Comparison of ENCODE assay signal across 10 cellular contexts in genomic region chr1:29177022-29177705, GRCh38. TPM values are rescaled to one million over a fixed set of nuclear protein-coding genes. Genes with fewer than 3 reads are reported as not detected.
DNase-seq lines count a peak whose midpoint lies in the region; ATAC-seq, FAIRE-seq and TF ChIP-seq lines count a peak whose summit lies in the region.
"Had no signal": no experiment of that assay in that cellular context is flagged by ENCODE, and none has a peak within 500 bp of the region (broad histone marks: within the 10 kb centered on the region; RNA-seq: fewer than 3 reads in every experiment).

No MANE protein-coding gene starts in this region.

- TF ChIP-seq POLR2A in HepG2 (IDR thresholded peaks at IDR 0.05; ENCODE audit: insufficient read depth in 1 of 2, low read depth in 2 of 2, low read length in 2 of 2): no peak

- H3K9me3 ChIP-seq in HepG2 (ENCODE audit: low read length): no peaks in the 10 kb centered on the region

- peak overlapping the region; percentile 43 for H3K4me3 Mint-ChIP-seq in activated naive CD4-positive, alpha-beta T cell treated with anti-CD3 and anti-CD28 coated beads, Interleukin-2, amount 50 U/mL, for 24 hours
- peak overlapping the region; percentile 93 for H3K4me3 Mint-ChIP-seq in activated T-helper 17 cell treated with anti-CD3 and anti-CD28 coated beads, Interleukin-2, amount 50 U/mL, for 72 hours
- peak overlapping the region; percentile 72 for H3K4me3 Mint-ChIP-seq in type B pancreatic cell

- intact Hi-C loops in HepG2 (cut with micrococcal nuclease; ENCODE audit: unreplicated experiment): no loop called here

- TF ChIP-seq RAD21 in HepG2 (CRISPR knock-in tag; IDR thresholded peaks at IDR 0.05): no peak

- peaks cover 17% of the 10 kb centered on the region for H3K36me3 Mint-ChIP-seq in activated naive CD4-positive, alpha-beta T cell treated with anti-CD3 and anti-CD28 coated beads, Interleukin-2, amount 50 U/mL, for 24 hours
- peaks cover 77% of the 10 kb centered on the region for H3K36me3 Mint-ChIP-seq in activated T-helper 17 cell treated with anti-CD3 and anti-CD28 coated beads, Interleukin-2, amount 50 U/mL, for 72 hours (ENCODE audit: low read depth)
- H3K36me3 Mint-ChIP-seq in type B pancreatic cell: peaks cover 35% of the 10 kb centered on the region

- peaks cover 87% of the 10 kb centered on the region for H3K79me2 ChIP-seq in HepG2 (ENCODE audit: insufficient read depth, low read length)

- no peaks in the 10 kb centered on the region for H3K27me3 Mint-ChIP-seq in activated naive CD4-positive, alpha-beta T cell treated with anti-CD3 and anti-CD28 coated beads, Interleukin-2, amount 50 U/mL, for 24 hours
- no peaks in the 10 kb centered on the region for H3K27me3 Mint-ChIP-seq in activated T-helper 17 cell treated with anti-CD3 and anti-CD28 coated beads, Interleukin-2, amount 50 U/mL, for 72 hours
- H3K27me3 Mint-ChIP-seq in type B pancreatic cell: no peaks in the 10 kb centered on the region

- no peaks in the 10 kb centered on the region; a peak in 1 of 5 replicates for H3K27me3 ChIP-seq in HepG2 (ENCODE audit: control insufficient read depth in 1 of 2, insufficient read depth in 2 of 2, low read length in 2 of 2)

- peaks cover 40% of the 10 kb centered on the region for H3K4me1 ChIP-seq in HepG2 (ENCODE audit: insufficient read depth, low read length)

- H3K4me3 ChIP-seq in HepG2 (replicated peaks in 1 of 3; ENCODE audit: insufficient read depth in 1 of 3, low read depth in 2 of 3, low read length in 3 of 3): no peak overlapping the region
- H3K4me3 ChIP-seq: lung had no signal

- peaks cover 62% of the 10 kb centered on the region for H4K20me1 ChIP-seq in HepG2 (ENCODE audit: insufficient read depth, low read length)

- H3K27ac ChIP-seq in HepG2 (ENCODE audit: extremely low read length, insufficient read depth, low read length): peak overlapping the region; percentile 42

- H3K27ac Mint-ChIP-seq in activated naive CD4-positive, alpha-beta T cell treated with anti-CD3 and anti-CD28 coated beads, Interleukin-2, amount 50 U/mL, for 24 hours: no peak overlapping the region
- peak overlapping the region; percentile 69 for H3K27ac Mint-ChIP-seq in activated T-helper 17 cell treated with anti-CD3 and anti-CD28 coated beads, Interleukin-2, amount 50 U/mL, for 72 hours
- H3K27ac Mint-ChIP-seq in type B pancreatic cell: peak overlapping the region; percentile 86

- H2AFZ ChIP-seq in HepG2 (ENCODE audit: low read length): no peak overlapping the region

- no peaks in the 10 kb centered on the region for H3K9me3 Mint-ChIP-seq in activated naive CD4-positive, alpha-beta T cell treated with anti-CD3 and anti-CD28 coated beads, Interleukin-2, amount 50 U/mL, for 24 hours
- H3K9me3 Mint-ChIP-seq in activated T-helper 17 cell treated with anti-CD3 and anti-CD28 coated beads, Interleukin-2, amount 50 U/mL, for 72 hours: no peaks in the 10 kb centered on the region
- peaks cover 2% of the 10 kb centered on the region for H3K9me3 Mint-ChIP-seq in type B pancreatic cell

- TF ChIP-seq EP300 in HepG2 (IDR thresholded peaks at IDR 0.05; ENCODE audit: low read depth in 2 of 2, low read length in 2 of 2) (no peak), HepG2 (CRISPR knock-in tag; IDR thresholded peaks at IDR 0.05; ENCODE audit: borderline replicate concordance) (no peak)

- H3K36me3 ChIP-seq in HepG2 (replicated peaks in 1 of 2; ENCODE audit: control insufficient read depth in 1 of 2, insufficient read depth in 2 of 2, low read length in 2 of 2): peaks cover 3 to 23% of the 10 kb centered on the region in 2 experiments

- H3K9ac ChIP-seq in HepG2 (ENCODE audit: insufficient read depth, low read depth, low read length): no peak overlapping the region

- peak overlapping the region; percentile 42; the same call in 1 of the 2 replicates for H3K4me2 ChIP-seq in HepG2 (ENCODE audit: low read depth, low read length)

- BruUV-seq in HepG2 (replicated peaks; lab: Mats Ljungman, UMichigan): no TSS peak

- POLR2A ChIA-PET in HepG2 (lab: Yijun Ruan, JAX): interaction anchor here (1.0 kb wide), 1 partner anchor 10 kb away, joined by 3 read pairs; no protein-coding TSS in a partner anchor

- DNase-seq in activated naive CD4-positive, alpha-beta T cell treated with Interleukin-2 at 50 U/mL for 16 hours: no peak
- DNase-seq in HepG2 (ENCODE audit: low spot score) (no peak), type B pancreatic cell (ENCODE audit: extremely low spot score, unreplicated experiment) (peak; percentile 32), NCI-H1417 (lab: John Stamatoyannopoulos, UW) (no peak), NCI-H1092 treated with DMSO at 0.1 percent for 48 hours (lab: John Stamatoyannopoulos, UW) (no peak), D721Med (ENCODE audit: insufficient read length, low spot score) (no peak)
- DNase-seq: NK-92 treated with Interleukin-12 subunit alpha and Interleukin-12 subunit beta, amount 100 ng/mL, for 24 hours had no signal

- in situ Hi-C loops in HepG2 (cut with HindIII; ENCODE audit: extremely low pct_ligation_motif_present, low pct_unique_long_range_greater_than_20kb): no loop called here

- TF ChIP-seq CTCF in HepG2 (CRISPR knock-in tag; IDR thresholded peaks at IDR 0.05): no peak
- no peak for TF ChIP-seq CTCF in type B pancreatic cell (conservative IDR thresholded peaks at IDR 0.05)
- TF ChIP-seq CTCF in D721Med (IDR thresholded peaks at IDR 0.05; ENCODE audit: insufficient read depth, missing control alignments): no peak

- CTCF ChIA-PET in HepG2 (lab: Yijun Ruan, JAX; ENCODE audit: low intra/inter-chr PET ratio, low total read pairs): no interaction called here

- ATAC-seq in activated T-helper 17 cell treated with anti-CD3 and anti-CD28 coated beads, Interleukin-2, amount 50 U/mL, for 72 hours (replicated peaks): no peak
- no peak for ATAC-seq in HepG2

- H3K4me1 Mint-ChIP-seq in activated naive CD4-positive, alpha-beta T cell treated with anti-CD3 and anti-CD28 coated beads, Interleukin-2, amount 50 U/mL, for 24 hours: peaks cover 65% of the 10 kb centered on the region
- peaks cover 38% of the 10 kb centered on the region for H3K4me1 Mint-ChIP-seq in activated T-helper 17 cell treated with anti-CD3 and anti-CD28 coated beads, Interleukin-2, amount 50 U/mL, for 72 hours
- peaks cover 28% of the 10 kb centered on the region for H3K4me1 Mint-ChIP-seq in type B pancreatic cell (ENCODE audit: unreplicated experiment)

- 93% methylated on average over 12 of the region's 12 CpGs for WGBS in HepG2 (ENCODE audit: low lambda C conversion rate)

- no peak for FAIRE-seq in HepG2 (lab: Jason Lieb, UNC)
- no peak for FAIRE-seq in D721Med (lab: Jason Lieb, UNC)

RNA-seq across cellular contexts. Expression of gene SRSF4, which starts 4.5 kb away (rescaled TPM):
- 100 to 1,000 TPM; 118 to 125 TPM for total RNA-seq in activated T-helper 17 cell treated with anti-CD3 and anti-CD28 coated beads, Interleukin-2, amount 50 U/mL, for 72 hours
- total RNA-seq in HepG2 (2016; rRNA removed; fragmentation: Illumina TruSeq; extraction: Trizol): 43.3 and 50.9 TPM in 2 replicates
- 16.9 and 18.2 TPM in 2 replicates for total RNA-seq in HepG2 (2016; cell fraction: cytosol; rRNA removed; fragmentation: Illumina TruSeq; extraction: Trizol; ENCODE audit: low read depth)
- total RNA-seq in HepG2 (2016; cell fraction: insoluble cytoplasmic fraction; rRNA removed; fragmentation: Illumina TruSeq; extraction: Trizol): 37.8 and 52.5 TPM in 2 replicates
- 21.7 and 23.1 TPM in 2 replicates for total RNA-seq in HepG2 (2016; cell fraction: membrane; rRNA removed; fragmentation: Illumina TruSeq; extraction: Trizol)
- 41.4 and 44.1 TPM in 2 replicates for total RNA-seq in HepG2 (2016; cell fraction: nucleus; rRNA removed; fragmentation: Illumina TruSeq; extraction: Trizol)
- polyA plus RNA-seq in HepG2 (2011; rRNA removed): 37.7 and 39.5 TPM in 2 replicates
- 28.7 and 37.6 TPM in 2 replicates for polyA plus RNA-seq in HepG2 (2011; cell fraction: cytosol; rRNA removed)
- polyA plus RNA-seq in HepG2 (2011; cell fraction: nucleus; rRNA removed): 63.6 and 88.4 TPM in 2 replicates
- 47.7 and 72.7 TPM in 2 replicates for polyA plus RNA-seq in HepG2 (2012)
- 5.4 and 6.5 TPM in 2 replicates for polyA plus RNA-seq in HepG2 (2016; cell fraction: cytosol; fragmentation: Illumina TruSeq; extraction: Trizol; ENCODE audit: low read depth)
- 69.2 and 77.8 TPM in 2 replicates for polyA plus RNA-seq in HepG2 (2016; cell fraction: insoluble cytoplasmic fraction; fragmentation: Illumina TruSeq; extraction: Trizol; ENCODE audit: low read depth)
- 13.8 and 15.1 TPM in 2 replicates for polyA plus RNA-seq in HepG2 (2016; cell fraction: membrane; fragmentation: Illumina TruSeq; extraction: Trizol; ENCODE audit: low read depth)
- 159 and 173 TPM in 2 replicates for polyA plus RNA-seq in HepG2 (2016; cell fraction: nucleus; fragmentation: Illumina TruSeq; extraction: Trizol; ENCODE audit: insufficient read depth, low read depth)
- polyA minus RNA-seq in HepG2 (2011; rRNA and poly(A)+ RNA removed; ENCODE audit: low replicate concordance): 13.5 and 27.4 TPM in 2 replicates
- polyA minus RNA-seq in HepG2 (2011; cell fraction: cytosol; rRNA and poly(A)+ RNA removed): 14.2 and 17.5 TPM in 2 replicates
- 56.5 and 56.9 TPM in 2 replicates for polyA minus RNA-seq in HepG2 (2011; cell fraction: nucleus; rRNA and poly(A)+ RNA removed)
- total RNA-seq in type B pancreatic cell (ENCODE audit: low replicate concordance): 68.9 and 85.3 TPM in 2 replicates

RNA-seq across cellular contexts. Expression of gene TMEM200B, which starts 53.5 kb away (rescaled TPM):
- total RNA-seq in activated T-helper 17 cell treated with anti-CD3 and anti-CD28 coated beads, Interleukin-2, amount 50 U/mL, for 72 hours: 1 to 10 TPM in 1 of 2 donors, not detected in 1; 1.1 TPM
- total RNA-seq in HepG2 (2016; rRNA removed; fragmentation: Illumina TruSeq; extraction: Trizol): 0.72 and 1.1 TPM in 2 replicates
- 0.18 and 0.20 TPM in 2 replicates for total RNA-seq in HepG2 (2016; cell fraction: cytosol; rRNA removed; fragmentation: Illumina TruSeq; extraction: Trizol; ENCODE audit: low read depth)
- total RNA-seq in HepG2 (2016; cell fraction: insoluble cytoplasmic fraction; rRNA removed; fragmentation: Illumina TruSeq; extraction: Trizol): 0.48 and 1.0 TPM in 2 replicates
- total RNA-seq in HepG2 (2016; cell fraction: membrane; rRNA removed; fragmentation: Illumina TruSeq; extraction: Trizol): 0.59 and 0.96 TPM in 2 replicates
- 0.66 and 1.2 TPM in 2 replicates for total RNA-seq in HepG2 (2016; cell fraction: nucleus; rRNA removed; fragmentation: Illumina TruSeq; extraction: Trizol)
- 1.1 and 1.4 TPM in 2 replicates for polyA plus RNA-seq in HepG2 (2011; rRNA removed)
- polyA plus RNA-seq in HepG2 (2011; cell fraction: cytosol; rRNA removed): 0.88 and 1.1 TPM in 2 replicates
- polyA plus RNA-seq in HepG2 (2011; cell fraction: nucleus; rRNA removed): 1.6 and 1.7 TPM in 2 replicates
- 0.44 and 1.1 TPM in 2 replicates for polyA plus RNA-seq in HepG2 (2012)
- polyA plus RNA-seq in HepG2 (2016; cell fraction: cytosol; fragmentation: Illumina TruSeq; extraction: Trizol; ENCODE audit: low read depth): 0.28 and 0.41 TPM in 2 replicates
- polyA plus RNA-seq in HepG2 (2016; cell fraction: insoluble cytoplasmic fraction; fragmentation: Illumina TruSeq; extraction: Trizol; ENCODE audit: low read depth): 0.66 and 0.93 TPM in 2 replicates
- polyA plus RNA-seq in HepG2 (2016; cell fraction: membrane; fragmentation: Illumina TruSeq; extraction: Trizol; ENCODE audit: low read depth): 0.68 and 0.86 TPM in 2 replicates
- polyA plus RNA-seq in HepG2 (2016; cell fraction: nucleus; fragmentation: Illumina TruSeq; extraction: Trizol; ENCODE audit: insufficient read depth, low read depth): 1.7 and 2.1 TPM in 2 replicates
- 0.12 and 1.2 TPM in 2 replicates for polyA minus RNA-seq in HepG2 (2011; rRNA and poly(A)+ RNA removed; ENCODE audit: low replicate concordance)
- polyA minus RNA-seq in HepG2 (2011; cell fraction: cytosol; rRNA and poly(A)+ RNA removed): 0.40 and 0.53 TPM in 2 replicates
- polyA minus RNA-seq in HepG2 (2011; cell fraction: nucleus; rRNA and poly(A)+ RNA removed): 0.39 and 0.75 TPM in 2 replicates
- 4.5 and 8.3 TPM in 2 replicates for total RNA-seq in type B pancreatic cell (ENCODE audit: low replicate concordance)

RNA-seq across cellular contexts. Expression of gene MECR, which starts 53.6 kb away (rescaled TPM):
- total RNA-seq in activated T-helper 17 cell treated with anti-CD3 and anti-CD28 coated beads, Interleukin-2, amount 50 U/mL, for 72 hours: 10 to 100 TPM; 21.0 to 38.3 TPM
- total RNA-seq in HepG2 (2016; rRNA removed; fragmentation: Illumina TruSeq; extraction: Trizol): 21.2 and 24.9 TPM in 2 replicates
- total RNA-seq in HepG2 (2016; cell fraction: cytosol; rRNA removed; fragmentation: Illumina TruSeq; extraction: Trizol; ENCODE audit: low read depth): 40.7 and 49.2 TPM in 2 replicates
- 18.4 and 19.7 TPM in 2 replicates for total RNA-seq in HepG2 (2016; cell fraction: insoluble cytoplasmic fraction; rRNA removed; fragmentation: Illumina TruSeq; extraction: Trizol)
- total RNA-seq in HepG2 (2016; cell fraction: membrane; rRNA removed; fragmentation: Illumina TruSeq; extraction: Trizol): 43.7 and 46.5 TPM in 2 replicates
- 20.0 and 20.4 TPM in 2 replicates for total RNA-seq in HepG2 (2016; cell fraction: nucleus; rRNA removed; fragmentation: Illumina TruSeq; extraction: Trizol)
- polyA plus RNA-seq in HepG2 (2011; rRNA removed): 18.8 and 19.0 TPM in 2 replicates
- 13.7 and 17.3 TPM in 2 replicates for polyA plus RNA-seq in HepG2 (2011; cell fraction: cytosol; rRNA removed)
- polyA plus RNA-seq in HepG2 (2011; cell fraction: nucleus; rRNA removed): 21.4 and 26.7 TPM in 2 replicates
- 12.7 and 17.0 TPM in 2 replicates for polyA plus RNA-seq in HepG2 (2012)
- polyA plus RNA-seq in HepG2 (2016; cell fraction: cytosol; fragmentation: Illumina TruSeq; extraction: Trizol; ENCODE audit: low read depth): 61.3 and 62.7 TPM in 2 replicates
- polyA plus RNA-seq in HepG2 (2016; cell fraction: insoluble cytoplasmic fraction; fragmentation: Illumina TruSeq; extraction: Trizol; ENCODE audit: low read depth): 17.8 and 18.6 TPM in 2 replicates
- 46.4 and 47.2 TPM in 2 replicates for polyA plus RNA-seq in HepG2 (2016; cell fraction: membrane; fragmentation: Illumina TruSeq; extraction: Trizol; ENCODE audit: low read depth)
- polyA plus RNA-seq in HepG2 (2016; cell fraction: nucleus; fragmentation: Illumina TruSeq; extraction: Trizol; ENCODE audit: insufficient read depth, low read depth): 28.0 and 30.8 TPM in 2 replicates
- polyA minus RNA-seq in HepG2 (2011; rRNA and poly(A)+ RNA removed; ENCODE audit: low replicate concordance): 26.2 and 47.2 TPM in 2 replicates
- polyA minus RNA-seq in HepG2 (2011; cell fraction: cytosol; rRNA and poly(A)+ RNA removed): 8.0 and 9.2 TPM in 2 replicates
- 22.4 and 23.0 TPM in 2 replicates for polyA minus RNA-seq in HepG2 (2011; cell fraction: nucleus; rRNA and poly(A)+ RNA removed)
- total RNA-seq in type B pancreatic cell (ENCODE audit: low replicate concordance): 28.7 and 30.5 TPM in 2 replicates

RNA-seq across cellular contexts. Expression of gene PTPRU, which starts 59.2 kb away (rescaled TPM):
- 1 to 10 TPM in 1 of 2 donors, under 1 TPM in 1; 0.99 to 2.1 TPM for total RNA-seq in activated T-helper 17 cell treated with anti-CD3 and anti-CD28 coated beads, Interleukin-2, amount 50 U/mL, for 72 hours
- total RNA-seq in HepG2 (2016; rRNA removed; fragmentation: Illumina TruSeq; extraction: Trizol): 11.0 and 21.6 TPM in 2 replicates
- 3.9 and 4.0 TPM in 2 replicates for total RNA-seq in HepG2 (2016; cell fraction: cytosol; rRNA removed; fragmentation: Illumina TruSeq; extraction: Trizol; ENCODE audit: low read depth)
- total RNA-seq in HepG2 (2016; cell fraction: insoluble cytoplasmic fraction; rRNA removed; fragmentation: Illumina TruSeq; extraction: Trizol): 9.4 and 20.9 TPM in 2 replicates
- 14.5 and 15.1 TPM in 2 replicates for total RNA-seq in HepG2 (2016; cell fraction: membrane; rRNA removed; fragmentation: Illumina TruSeq; extraction: Trizol)
- total RNA-seq in HepG2 (2016; cell fraction: nucleus; rRNA removed; fragmentation: Illumina TruSeq; extraction: Trizol): 20.3 and 29.1 TPM in 2 replicates
- 22.3 and 27.8 TPM in 2 replicates for polyA plus RNA-seq in HepG2 (2011; rRNA removed)
- 16.2 and 24.5 TPM in 2 replicates for polyA plus RNA-seq in HepG2 (2011; cell fraction: cytosol; rRNA removed)
- polyA plus RNA-seq in HepG2 (2011; cell fraction: nucleus; rRNA removed): 56.1 and 65.4 TPM in 2 replicates
- polyA plus RNA-seq in HepG2 (2012): 12.1 and 22.3 TPM in 2 replicates
- 1.8 and 2.3 TPM in 2 replicates for polyA plus RNA-seq in HepG2 (2016; cell fraction: cytosol; fragmentation: Illumina TruSeq; extraction: Trizol; ENCODE audit: low read depth)
- polyA plus RNA-seq in HepG2 (2016; cell fraction: insoluble cytoplasmic fraction; fragmentation: Illumina TruSeq; extraction: Trizol; ENCODE audit: low read depth): 9.7 and 12.0 TPM in 2 replicates
- 6.6 and 8.7 TPM in 2 replicates for polyA plus RNA-seq in HepG2 (2016; cell fraction: membrane; fragmentation: Illumina TruSeq; extraction: Trizol; ENCODE audit: low read depth)
- polyA plus RNA-seq in HepG2 (2016; cell fraction: nucleus; fragmentation: Illumina TruSeq; extraction: Trizol; ENCODE audit: insufficient read depth, low read depth): 46.5 and 51.1 TPM in 2 replicates
- polyA minus RNA-seq in HepG2 (2011; rRNA and poly(A)+ RNA removed; ENCODE audit: low replicate concordance): 28.3 and 104 TPM in 2 replicates
- 33.6 and 37.1 TPM in 2 replicates for polyA minus RNA-seq in HepG2 (2011; cell fraction: cytosol; rRNA and poly(A)+ RNA removed)
- polyA minus RNA-seq in HepG2 (2011; cell fraction: nucleus; rRNA and poly(A)+ RNA removed): 18.0 and 19.9 TPM in 2 replicates
- 66.6 and 129 TPM in 2 replicates for total RNA-seq in type B pancreatic cell (ENCODE audit: low replicate concordance)

Comparison
In these comparisons a context has a peak if more than half of its experiments do, and no peak if none do; other contexts are left out.
1. H3K4me3 Mint-ChIP-seq: peak in every context shown above with its lines; median percentile 93 in activated T-helper 17 cell treated with anti-CD3 and anti-CD28 coated beads, Interleukin-2, amount 50 U/mL, for 72 hours; 72 in type B pancreatic cell; 43 in activated naive CD4-positive, alpha-beta T cell treated with anti-CD3 and anti-CD28 coated beads, Interleukin-2, amount 50 U/mL, for 24 hours.